ENCODE assay signal across 8 cellular contexts in genomic region chr10:105868935-105869334, GRCh38.
"Had no signal": no experiment of that assay in that cellular context is flagged by ENCODE, and none has a peak within 500 bp of the region (broad histone marks: within the 10 kb centered on the region; RNA-seq: fewer than 3 reads in every experiment).

No MANE protein-coding gene starts in this region.

- ATAC-seq: GM23338, K562 had no signal

- DNase-seq: H9, HCEC 1CT, IMR-90 had no signal

- H3K4me3 ChIP-seq: GM23338, K562 had no signal

- FAIRE-seq: H1, H54, HTR-8/SVneo, K562 had no signal
